Comparison of ENCODE assay signal across 8 cellular contexts in the genomic region with DNA sequence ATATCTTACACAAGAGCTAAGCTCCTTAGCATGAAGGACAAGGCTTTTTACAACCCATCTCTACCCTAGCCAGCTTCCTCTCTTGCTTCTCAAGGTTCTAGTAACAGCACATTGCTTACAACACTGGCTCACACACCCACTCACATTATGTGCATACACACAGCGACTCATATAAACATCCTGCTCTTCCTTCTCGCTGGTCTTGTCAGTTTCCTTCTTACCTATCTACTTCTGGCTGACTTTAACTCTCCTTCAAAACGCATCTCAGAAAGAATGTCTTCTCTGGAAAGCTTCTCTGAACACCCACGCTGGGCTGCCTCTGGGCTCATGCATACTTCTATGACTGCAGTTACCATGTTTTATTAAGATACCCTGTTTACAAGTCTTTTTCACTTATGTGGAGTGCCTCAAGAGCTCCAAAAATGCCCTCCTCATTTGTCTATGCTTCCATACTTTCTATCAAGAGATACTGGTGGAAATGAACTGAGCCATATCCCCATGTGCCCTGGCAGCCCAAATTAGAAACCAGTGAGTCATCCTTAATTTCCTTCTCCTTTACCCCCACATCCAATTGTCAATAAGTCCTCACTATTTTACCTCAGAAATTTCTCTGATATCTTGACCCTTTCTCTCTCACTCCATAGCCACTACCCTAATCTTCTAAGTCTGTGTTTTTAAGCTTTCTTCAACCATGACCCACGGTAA.
DNase-seq lines count a peak whose midpoint lies in the region; ATAC-seq and TF ChIP-seq lines count a peak whose summit lies in the region.

No MANE protein-coding gene starts in this region.

- WGBS in mesodermal cell (ENCODE audit: insufficient coverage in 2 of 2), 2 experiments = 71 to 85% methylated on average over 5 of the region's 5 CpGs
- 66 to 79% methylated on average over 5 of the region's 5 CpGs for WGBS in thyroid gland, 2 donors

- no peaks in the 10 kb centered on the region for H3K9me3 Mint-ChIP-seq in CD8-positive, alpha-beta T cell
- H3K9me3 Mint-ChIP-seq in activated T-cell treated with anti-CD3 and anti-CD28 coated beads, Interleukin-2, amount 50 U/mL, for 4 hours = no peaks in the 10 kb centered on the region

- no peaks in the 10 kb centered on the region for H3K27me3 Mint-ChIP-seq in CD8-positive, alpha-beta T cell (ENCODE audit: low read depth)
- no peaks in the 10 kb centered on the region for H3K27me3 Mint-ChIP-seq in activated T-cell treated with anti-CD3 and anti-CD28 coated beads, Interleukin-2, amount 50 U/mL, for 4 hours (ENCODE audit: low read depth)

- peak overlapping the region; percentile 41 for H3K27ac ChIP-seq in CD8-positive, alpha-beta T cell (ENCODE audit: low read depth, low read length)
- H3K27ac ChIP-seq in mesodermal cell (ENCODE audit: low read depth, low read length, severe bottlenecking) (peak overlapping the region; percentile 67), thyroid gland (no peak overlapping the region)

- intact Hi-C loops in CD8-positive, alpha-beta T cell (cut with DNase I, micrococcal nuclease) = loop anchor here in 1 of 2 experiments (1.0 kb wide), 1 partner anchor 12 kb away; no protein-coding TSS in a partner anchor
- intact Hi-C loops in thyroid gland (cut with DNase I) = no loop called here

- H3K4me1 Mint-ChIP-seq in CD8-positive, alpha-beta T cell (ENCODE audit: low read depth) = peaks cover 49% of the 10 kb centered on the region
- H3K4me1 Mint-ChIP-seq in activated T-cell treated with anti-CD3 and anti-CD28 coated beads, Interleukin-2, amount 50 U/mL, for 4 hours (ENCODE audit: low read depth) = peaks cover 50% of the 10 kb centered on the region

- H3K4me3 Mint-ChIP-seq in CD8-positive, alpha-beta T cell = peak overlapping the region; percentile 51
- peak overlapping the region; percentile 32 for H3K4me3 Mint-ChIP-seq in activated T-cell treated with anti-CD3 and anti-CD28 coated beads, Interleukin-2, amount 50 U/mL, for 4 hours

- ATAC-seq in CD8-positive, alpha-beta T cell = peak; percentile 92
- ATAC-seq in HG03045 (IDR thresholded peaks at IDR 0.05; ENCODE audit: unreplicated experiment) = peak; percentile 53
- ATAC-seq in activated T-cell treated with anti-CD3 and anti-CD28 coated beads, Interleukin-2, amount 50 U/mL, for 4 hours = peak; percentile 89 to 97

- H3K4me3 ChIP-seq in CD8-positive, alpha-beta T cell (ENCODE audit: low read depth, low read length) = no peak overlapping the region
- H3K4me3 ChIP-seq in mesodermal cell (ENCODE audit: extremely low read depth, insufficient read depth, low read length, poor library complexity, severe bottlenecking) = no peak overlapping the region
- H3K4me3 ChIP-seq in thyroid gland (replicated peaks in 1 of 3) = no peak overlapping the region

- CTCF ChIA-PET in CD8-positive, alpha-beta T cell (lab: Charles Lee) = interaction anchor here (0.9 to 2.4 kb wide), 3 partner anchors 12 to 138 kb away, joined by 3 to 11 read pairs (median 5); no protein-coding TSS in a partner anchor

- TF ChIP-seq POLR2A in thyroid gland (IDR thresholded peaks at IDR 0.05) = no peak

- peak in 5 of 7 experiments; percentile 7 to 63 (median 21) for DNase-seq in CD8-positive, alpha-beta T cell
- peak; percentile 13 for DNase-seq in activated T-cell treated with anti-CD3 and anti-CD28 coated beads, Interleukin-2, amount 50 U/mL, for 4 hours
- DNase-seq in pons (ENCODE audit: low spot score) = no peak
- DNase-seq in NCI-H187 (lab: John Stamatoyannopoulos, UW) = no peak
- DNase-seq in D341Med (ENCODE audit: low spot score) = no peak
- no peak for DNase-seq in thyroid gland

- H3K36me3 ChIP-seq in CD8-positive, alpha-beta T cell (ENCODE audit: insufficient read depth, low read length) = no peaks in the 10 kb centered on the region
- H3K36me3 ChIP-seq in mesodermal cell (ENCODE audit: control insufficient read depth, insufficient read depth, low read length) = no peaks in the 10 kb centered on the region
- no peaks in the 10 kb centered on the region for H3K36me3 ChIP-seq in thyroid gland

- POLR2A ChIA-PET in CD8-positive, alpha-beta T cell (lab: Charles Lee) = interaction anchor here (0.7 to 3.4 kb wide), 8 partner anchors 11 to 136 kb away, joined by 3 to 20 read pairs (median 6); partner anchors contain the start of gene KRAS

- H3K9me3 ChIP-seq in CD8-positive, alpha-beta T cell (ENCODE audit: low read length) = no peaks in the 10 kb centered on the region
- H3K9me3 ChIP-seq in mesodermal cell (ENCODE audit: control insufficient read depth, low read length) = no peaks in the 10 kb centered on the region
- no peaks in the 10 kb centered on the region for H3K9me3 ChIP-seq in thyroid gland

- H3K4me1 ChIP-seq in CD8-positive, alpha-beta T cell (ENCODE audit: insufficient read depth, low read length) = peaks cover 32% of the 10 kb centered on the region
- H3K4me1 ChIP-seq in mesodermal cell (ENCODE audit: control insufficient read depth, insufficient read depth, low read length, poor library complexity, severe bottlenecking) (peaks cover 12% of the 10 kb centered on the region), thyroid gland (no peaks in the 10 kb centered on the region)

- H3K27me3 ChIP-seq in CD8-positive, alpha-beta T cell (ENCODE audit: insufficient read depth, low read length) = no peaks in the 10 kb centered on the region
- H3K27me3 ChIP-seq in thyroid gland = no peaks in the 10 kb centered on the region

- no peak for TF ChIP-seq CTCF in CD8-positive, alpha-beta T cell (IDR thresholded peaks at IDR 0.05)
- no peak for TF ChIP-seq CTCF in thyroid gland (IDR thresholded peaks at IDR 0.05)

- H3K27ac Mint-ChIP-seq in CD8-positive, alpha-beta T cell = peak overlapping the region; percentile 92

- H3K36me3 Mint-ChIP-seq in CD8-positive, alpha-beta T cell = no peaks in the 10 kb centered on the region
- no peaks in the 10 kb centered on the region for H3K36me3 Mint-ChIP-seq in activated T-cell treated with anti-CD3 and anti-CD28 coated beads, Interleukin-2, amount 50 U/mL, for 4 hours (ENCODE audit: insufficient read depth)

Comparison
In these comparisons a context has a peak if more than half of its experiments do, and no peak if none do; other contexts are left out.
1. DNase-seq: peak in CD8-positive, alpha-beta T cell (5 of 7) and activated T-cell treated with anti-CD3 and anti-CD28 coated beads, Interleukin-2, amount 50 U/mL, for 4 hours (single experiment); none in pons (single experiment), NCI-H187 (0 of 2), D341Med (single experiment) and thyroid gland (0 of 2).
2. H3K27ac ChIP-seq: peak in CD8-positive, alpha-beta T cell (single experiment) and mesodermal cell (single experiment); none in thyroid gland (0 of 3).
3. Peak in every context shown above with its lines, with median percentiles within 50 percentile points of each other: ATAC-seq.